ENCODE assay signal across 12 cellular contexts in genomic region chr2:203019142-203019541, GRCh38. TPM values are rescaled to one million over a fixed set of nuclear protein-coding genes. Genes with fewer than 3 reads are reported as not detected.
DNase-seq lines count a peak whose midpoint lies in the region; ATAC-seq, FAIRE-seq and TF ChIP-seq lines count a peak whose summit lies in the region.
"Had no signal": no experiment of that assay in that cellular context is flagged by ENCODE, and none has a peak within 500 bp of the region (broad histone marks: within the 10 kb centered on the region; RNA-seq: fewer than 3 reads in every experiment).

No MANE protein-coding gene starts in this region.

- no peaks in the 10 kb centered on the region for H3F3A ChIP-seq in OCI-LY1 (ENCODE audit: insufficient read depth, low read length)
- peaks cover 13% of the 10 kb centered on the region for H3F3A ChIP-seq in neural progenitor cell (ENCODE audit: low read depth)

- no peaks in the 10 kb centered on the region for H4K20me1 ChIP-seq in OCI-LY1 (ENCODE audit: insufficient read depth, low read length)
- H4K20me1 ChIP-seq in endothelial cell of umbilical vein (replicated peaks; ENCODE audit: control insufficient read depth, extremely low read depth, insufficient read depth, low read length): no peaks in the 10 kb centered on the region
- no peaks in the 10 kb centered on the region for H4K20me1 ChIP-seq in neural progenitor cell (ENCODE audit: low read depth)
- H4K20me1 ChIP-seq: BLaER1 had no signal

- H2AFZ ChIP-seq in ACC112 (ENCODE audit: low read length, unreplicated experiment): no peak overlapping the region
- H2AFZ ChIP-seq in OCI-LY1 (ENCODE audit: low read length): no peak overlapping the region
- no peak overlapping the region for H2AFZ ChIP-seq in endothelial cell of umbilical vein (ENCODE audit: low read depth, low read length)
- no peak overlapping the region for H2AFZ ChIP-seq in neural progenitor cell (replicated peaks)

- H3K9me3 ChIP-seq in OCI-LY1 (ENCODE audit: low read length) (no peaks in the 10 kb centered on the region), endothelial cell of umbilical vein (replicated peaks; ENCODE audit: control insufficient read depth, insufficient read depth, low read length) (no peaks in the 10 kb centered on the region), neural progenitor cell (ENCODE audit: low read depth) (no peaks in the 10 kb centered on the region)
- H3K9me3 ChIP-seq: BLaER1 had no signal

- peaks cover 31% of the 10 kb centered on the region for H3K4me1 Mint-ChIP-seq in neural progenitor cell

- TF ChIP-seq POLR2A in endothelial cell of umbilical vein (IDR thresholded peaks at IDR 0.05; ENCODE audit: low read depth, low read length): no peak

- no peaks in the 10 kb centered on the region for H3K27me3 ChIP-seq in ACC112 (ENCODE audit: insufficient read depth, low read length)
- no peaks in the 10 kb centered on the region for H3K27me3 ChIP-seq in OCI-LY1 (ENCODE audit: insufficient read depth, low read length)
- no peaks in the 10 kb centered on the region for H3K27me3 ChIP-seq in endothelial cell of umbilical vein (ENCODE audit: control insufficient read depth in 2 of 2, insufficient read depth in 2 of 2, low read length in 2 of 2)
- H3K27me3 ChIP-seq in neural progenitor cell: no peaks in the 10 kb centered on the region
- H3K27me3 ChIP-seq: BLaER1 had no signal

- H3K27me3 Mint-ChIP-seq in neural progenitor cell (ENCODE audit: insufficient read depth, low read depth): peaks cover 4% of the 10 kb centered on the region

- H3K9me3 Mint-ChIP-seq in neural progenitor cell: no peaks in the 10 kb centered on the region

- H3K9me2 ChIP-seq in OCI-LY1 (ENCODE audit: low read depth, low read length): no peaks in the 10 kb centered on the region

- CTCF ChIA-PET in endothelial cell of umbilical vein (lab: Charles Lee): no interaction called here

- dilution Hi-C loops in endothelial cell of umbilical vein (cut with MboI; ENCODE audit: extremely low pct_ligation_motif_present, low sequenced_read_pairs): no loop called here

- H3K4me3 ChIP-seq in ACC112 (ENCODE audit: low read depth, low read length): peak overlapping the region; percentile 93
- no peak overlapping the region for H3K4me3 ChIP-seq in OCI-LY1 (ENCODE audit: low read depth, low read length, poor library complexity, severe bottlenecking)
- H3K4me3 ChIP-seq in endothelial cell of umbilical vein (replicated peaks in 1 of 3; ENCODE audit: insufficient read depth in 1 of 3, low read depth in 1 of 3, low read length in 3 of 3): no peak overlapping the region
- peak overlapping the region; percentile 12 for H3K4me3 ChIP-seq in neural progenitor cell
- H3K4me3 ChIP-seq: BLaER1 had no signal

- H3K9me1 ChIP-seq in endothelial cell of umbilical vein (replicated peaks; ENCODE audit: control insufficient read depth, extremely low read depth, insufficient read depth, low read length): no peaks in the 10 kb centered on the region

- H3K9ac ChIP-seq in OCI-LY1 (ENCODE audit: low read length): no peak overlapping the region
- no peak overlapping the region for H3K9ac ChIP-seq in endothelial cell of umbilical vein (replicated peaks; ENCODE audit: extremely low read depth, insufficient read depth, low read length)
- H3K9ac ChIP-seq in neural progenitor cell: no peak overlapping the region
- H3K9ac ChIP-seq: BLaER1 had no signal

- H3K27ac Mint-ChIP-seq in neural progenitor cell: no peak overlapping the region

- TF ChIP-seq CTCF in OCI-LY1 (IDR thresholded peaks at IDR 0.05; ENCODE audit: low read length) (no peak), endothelial cell of umbilical vein (IDR thresholded peaks at IDR 0.05; ENCODE audit: extremely low read depth in 1 of 2, insufficient read depth in 1 of 2, low read depth in 1 of 2, low read length in 2 of 2) (no peak), neural progenitor cell (IDR thresholded peaks at IDR 0.05) (no peak)

- H3K36me3 ChIP-seq in ACC112 (ENCODE audit: insufficient read depth, low read length) (no peaks in the 10 kb centered on the region), OCI-LY1 (ENCODE audit: insufficient read depth, low read length) (no peaks in the 10 kb centered on the region), endothelial cell of umbilical vein (ENCODE audit: control insufficient read depth in 2 of 2, extremely low read depth in 1 of 2, insufficient read depth in 2 of 2, low read length in 2 of 2) (no peaks in the 10 kb centered on the region), neural progenitor cell (no peaks in the 10 kb centered on the region)
- H3K36me3 ChIP-seq: BLaER1 had no signal

- no peak for ATAC-seq in HG03460 (IDR thresholded peaks at IDR 0.05; ENCODE audit: unreplicated experiment)

- H3K27ac ChIP-seq in ACC112 (ENCODE audit: low read depth, low read length) (no peak overlapping the region), OCI-LY1 (ENCODE audit: low read depth, low read length, poor library complexity, severe bottlenecking) (no peak overlapping the region), endothelial cell of umbilical vein (ENCODE audit: insufficient read depth, low read depth, low read length) (no peak overlapping the region), neural progenitor cell (no peak overlapping the region)
- H3K27ac ChIP-seq: BLaER1 had no signal

- no peak overlapping the region for H3K4me3 Mint-ChIP-seq in neural progenitor cell

- H3K4me2 ChIP-seq in OCI-LY1 (ENCODE audit: low read length): peak overlapping the region; percentile 48; the same call in 1 of the 2 replicates
- H3K4me2 ChIP-seq in endothelial cell of umbilical vein (ENCODE audit: insufficient read depth, low read length): peak overlapping the region; percentile 74
- peak overlapping the region; percentile 80 for H3K4me2 ChIP-seq in neural progenitor cell

- no TSS peak for BruUV-seq in endothelial cell of umbilical vein (replicated peaks; lab: Mats Ljungman, UMichigan)

- FAIRE-seq in endothelial cell of umbilical vein (lab: Jason Lieb, UNC): no peak

- DNase-seq in endothelial cell of umbilical vein (ENCODE audit: low read depth, low spot score) (no peak), neural progenitor cell (ENCODE audit: low spot score) (no peak), 8988T (no peak), AML-193 (lab: John Stamatoyannopoulos, UW) (no peak)
- no peak for DNase-seq in stimulated activated naive CD4-positive, alpha-beta T cell (lab: John Stamatoyannopoulos, UW)
- DNase-seq: activated T-cell treated with anti-CD3 and anti-CD28 coated beads, Interleukin-2, amount 50 U/mL, for 48 hours; HCEC 1CT; NCI-H1105 treated with DMSO at 0.1 percent for 48 hours had no signal

- H3K4me1 ChIP-seq in ACC112 (ENCODE audit: control insufficient read depth, insufficient read depth, low read length, unreplicated experiment) (peaks cover 15% of the 10 kb centered on the region), OCI-LY1 (ENCODE audit: insufficient read depth, low read length, severe bottlenecking) (peaks cover 38% of the 10 kb centered on the region), endothelial cell of umbilical vein (ENCODE audit: control insufficient read depth, extremely low read depth, insufficient read depth, low read length) (peaks cover 26% of the 10 kb centered on the region), neural progenitor cell (peaks cover 12% of the 10 kb centered on the region)

- peaks cover 3% of the 10 kb centered on the region for H3K36me3 Mint-ChIP-seq in neural progenitor cell

- H3K79me2 ChIP-seq in ACC112 (ENCODE audit: control insufficient read depth, insufficient read depth, low read length, unreplicated experiment): peaks cover 68% of the 10 kb centered on the region
- H3K79me2 ChIP-seq in OCI-LY1 (ENCODE audit: insufficient read depth, low read length): no peaks in the 10 kb centered on the region
- peaks cover 11% of the 10 kb centered on the region for H3K79me2 ChIP-seq in endothelial cell of umbilical vein (ENCODE audit: control insufficient read depth, insufficient read depth, low read length)
- peaks cover 25% of the 10 kb centered on the region for H3K79me2 ChIP-seq in neural progenitor cell (ENCODE audit: low read depth)

- POLR2A ChIA-PET in endothelial cell of umbilical vein (lab: Charles Lee): no interaction called here

- intact Hi-C loops in endothelial cell of umbilical vein (cut with micrococcal nuclease): loop anchor here (5.0 to 10.0 kb wide), 3 partner anchors 88 to 436 kb away; partner anchors contain the start of gene FAM117B

TF ChIP-seq in endothelial cell of umbilical vein, 7 proteins besides CTCF, POLR2A, EP300 and RAD21:
- no peak for TF ChIP-seq GATA2 (IDR thresholded peaks at IDR 0.05; ENCODE audit: insufficient read depth, insufficient read length, low read depth, low read length)
- TF ChIP-seq MYC (IDR thresholded peaks at IDR 0.05; ENCODE audit: low read depth, low read length): no peak
- no peak for TF ChIP-seq EZH2 (IDR thresholded peaks at IDR 0.05; ENCODE audit: borderline replicate concordance, low read depth, low read length, severe bottlenecking)
- TF ChIP-seq POLR2AphosphoS5 (IDR thresholded peaks at IDR 0.05; ENCODE audit: insufficient read depth, low read depth, low read length): no peak
- TF ChIP-seq FOS (IDR thresholded peaks at IDR 0.05; ENCODE audit: borderline replicate concordance, insufficient read depth, low read length): no peak
- no peak for TF ChIP-seq MAX (IDR thresholded peaks at IDR 0.05; ENCODE audit: insufficient read depth, insufficient read length)
- TF ChIP-seq JUN (IDR thresholded peaks at IDR 0.05; ENCODE audit: borderline replicate concordance, insufficient read depth, insufficient read length, low read depth): no peak

RNA-seq across cellular contexts. Expression of gene NBEAL1, which starts 4.5 kb away (rescaled TPM):
- total RNA-seq in endothelial cell of umbilical vein (23.3 and 23.4 TPM in 2 replicates), neural progenitor cell (ENCODE audit: low replicate concordance) (10.3 and 10.4 TPM in 2 replicates)
- 1.4 and 2.1 TPM in 2 replicates for polyA plus RNA-seq in endothelial cell of umbilical vein
- polyA plus RNA-seq in endothelial cell of umbilical vein (2011; cell fraction: cytosol; rRNA removed): 1.9 and 2.8 TPM in 2 replicates
- polyA plus RNA-seq in endothelial cell of umbilical vein (2011; cell fraction: nucleus; rRNA removed): 7.4 and 7.7 TPM in 2 replicates
- 5.4 and 8.8 TPM in 2 replicates for polyA plus RNA-seq in endothelial cell of umbilical vein (2012)
- 19.6 and 23.1 TPM in 2 replicates for polyA minus RNA-seq in endothelial cell of umbilical vein
- 10.7 TPM for polyA minus RNA-seq in endothelial cell of umbilical vein (2011; cell fraction: cytosol; rRNA and poly(A)+ RNA removed)
- 51.2 and 59.0 TPM in 2 replicates for polyA minus RNA-seq in endothelial cell of umbilical vein (2011; cell fraction: nucleus; rRNA and poly(A)+ RNA removed)

Comparison
In these comparisons a context has a peak if more than half of its experiments do, and no peak if none do; other contexts are left out.
1. H3K4me3 ChIP-seq: peak in ACC112 (single experiment) and neural progenitor cell (single experiment); none in OCI-LY1 (single experiment) and endothelial cell of umbilical vein (0 of 3).
2. Peak in every context shown above with its lines, with median percentiles within 50 percentile points of each other: H3K4me2 ChIP-seq.